8 cellular contexts compared by ENCODE assay signal in genomic region chr2:55518846-55519167, GRCh38. TPM values are rescaled to one million over a fixed set of nuclear protein-coding genes. Genes with fewer than 3 reads are reported as not detected.
DNase-seq lines count a peak whose midpoint lies in the region; ATAC-seq and TF ChIP-seq lines count a peak whose summit lies in the region.

No MANE protein-coding gene starts in this region.

- no peaks in the 10 kb centered on the region for H3K36me3 ChIP-seq in Caco-2 (ENCODE audit: control insufficient read depth, insufficient read depth, low read length)
- H3K36me3 ChIP-seq in gastrocnemius medialis: no peaks in the 10 kb centered on the region

- H3K27me3 Mint-ChIP-seq in Caco-2 (ENCODE audit: insufficient read depth, unreplicated experiment): no peaks in the 10 kb centered on the region
- H3K27me3 Mint-ChIP-seq in activated naive CD8-positive, alpha-beta T cell: no peaks in the 10 kb centered on the region

- H3K9me3 ChIP-seq in Caco-2 (no peaks in the 10 kb centered on the region), gastrocnemius medialis (no peaks in the 10 kb centered on the region)

- H3K4me1 ChIP-seq in Caco-2: no peaks in the 10 kb centered on the region
- peaks cover 9 to 13% of the 10 kb centered on the region in 2 donors for H3K4me1 ChIP-seq in gastrocnemius medialis

- H3K4me3 ChIP-seq in Caco-2 (ENCODE audit: low read depth, low read length): peak overlapping the region; percentile 65
- H3K4me3 ChIP-seq in Jurkat, Clone E6-1 (ENCODE audit: low read length): peak overlapping the region; percentile 90
- peak overlapping the region; percentile 84 to 99 (median 93) for H3K4me3 ChIP-seq in gastrocnemius medialis

- peak overlapping the region; percentile 80 to 84 (median 82) for H3K27ac ChIP-seq in gastrocnemius medialis

- ATAC-seq in GM19395 (IDR thresholded peaks at IDR 0.05; ENCODE audit: unreplicated experiment): peak; percentile 19
- peak in 1 of 2 donors; percentile 4 for ATAC-seq in gastrocnemius medialis
- ATAC-seq in HG02840 (IDR thresholded peaks at IDR 0.05; ENCODE audit: low FRiP score, unreplicated experiment): no peak

- BruUV-seq in Caco-2 (replicated peaks; lab: Mats Ljungman, UMichigan): TSS peak; percentile 72

- peak overlapping the region; percentile 88 for H3K27ac Mint-ChIP-seq in Caco-2 (ENCODE audit: unreplicated experiment)
- peak overlapping the region; percentile 97 for H3K27ac Mint-ChIP-seq in activated naive CD8-positive, alpha-beta T cell

- intact Hi-C loops in Caco-2 (cut with micrococcal nuclease; ENCODE audit: unreplicated experiment) (loop anchor here (1.0 to 5.0 kb wide), 3 partner anchors 97 to 250 kb away; partner anchors contain the start of genes MTIF2 and PPP4R3B), gastrocnemius medialis (cut with DNase I; ENCODE audit: low total_unique reads) (loop anchor here (1.0 to 5.0 kb wide), 4 partner anchors 98 to 287 kb away; partner anchors contain the start of genes CCDC88A, CLHC1, MTIF2 and PPP4R3B)

- H3K27me3 ChIP-seq in Caco-2 (replicated peaks; ENCODE audit: control insufficient read depth, insufficient read depth, low read length) (no peaks in the 10 kb centered on the region), gastrocnemius medialis (no peaks in the 10 kb centered on the region)

- no peak for TF ChIP-seq POLR2A in gastrocnemius medialis (IDR thresholded peaks at IDR 0.05)

- TF ChIP-seq CTCF in Caco-2 (IDR thresholded peaks at IDR 0.05; ENCODE audit: insufficient read depth in 1 of 2, low read depth in 1 of 2, low read length in 1 of 2, severe bottlenecking in 1 of 2, unreplicated experiment in 1 of 2): no peak
- TF ChIP-seq CTCF in gastrocnemius medialis (IDR thresholded peaks at IDR 0.05 in 4 of 5, conservative IDR thresholded peaks at IDR 0.05 in 1 of 5): no peak

- in situ Hi-C loops in gastrocnemius medialis (cut with MboI; ENCODE audit: low sequenced_read_pairs in 4 of 4): loop anchor here in 1 of 4 donors (10.0 kb wide), 1 partner anchor 244 kb away; no protein-coding TSS in a partner anchor

- CTCF ChIA-PET in Caco-2 (lab: Charles Lee): interaction anchor here (0.6 to 2.1 kb wide), 4 partner anchors 181 to 846 kb away, joined by 3 to 7 read pairs (median 4); no protein-coding TSS in a partner anchor

- peak overlapping the region; percentile 94 for H3K4me3 Mint-ChIP-seq in Caco-2 (ENCODE audit: unreplicated experiment)
- peak overlapping the region; percentile 98 for H3K4me3 Mint-ChIP-seq in activated naive CD8-positive, alpha-beta T cell

- DNase-seq in Caco-2 (no peak), hepatic stellate cell (ENCODE audit: low spot score) (peak; percentile 4), gastrocnemius medialis (no peak)
- no peak for DNase-seq in Jurkat, Clone E6-1 (ENCODE audit: low read depth, low spot score)
- no peak for DNase-seq in effector CD8-positive, alpha-beta T cell (lab: John Stamatoyannopoulos, UW)

- peaks cover 7% of the 10 kb centered on the region for H3K4me1 Mint-ChIP-seq in Caco-2 (ENCODE audit: low read depth, unreplicated experiment)
- peaks cover 16% of the 10 kb centered on the region for H3K4me1 Mint-ChIP-seq in activated naive CD8-positive, alpha-beta T cell (ENCODE audit: low read depth)

- H3K36me3 Mint-ChIP-seq in Caco-2 (ENCODE audit: insufficient read depth, unreplicated experiment): peaks cover 16% of the 10 kb centered on the region
- no peaks in the 10 kb centered on the region for H3K36me3 Mint-ChIP-seq in activated naive CD8-positive, alpha-beta T cell

- POLR2A ChIA-PET in Caco-2 (lab: Charles Lee): interaction anchor here (0.5 to 1.6 kb wide), 8 partner anchors 20 to 1412 kb away, joined by 3 to 8 read pairs (median 4); partner anchors contain the start of genes CLHC1, PPP4R3B and RPS27A

- H3K9me3 Mint-ChIP-seq in Caco-2 (ENCODE audit: unreplicated experiment): no peaks in the 10 kb centered on the region
- H3K9me3 Mint-ChIP-seq in activated naive CD8-positive, alpha-beta T cell (ENCODE audit: low read depth): no peaks in the 10 kb centered on the region

RNA-seq across cellular contexts. Expression of gene CFAP36, which starts 0.7 kb away (rescaled TPM):
- total RNA-seq in Caco-2 (2022): 24.0 and 29.6 TPM in 2 replicates
- 33.5 TPM for polyA plus RNA-seq in Jurkat, Clone E6-1 (2012; ENCODE audit: insufficient read depth, insufficient read length)
- total RNA-seq in gastrocnemius medialis: 10 to 100 TPM in 1 of 4 donors, 1 to 10 TPM in 3; 4.0 to 14.5 (median 5.6) TPM
